Comparison of ENCODE assay signal across 12 cellular contexts in genomic region chr3:194333981-194334320, GRCh38. TPM values are rescaled to one million over a fixed set of nuclear protein-coding genes. Genes with fewer than 3 reads are reported as not detected.
DNase-seq lines count a peak whose midpoint lies in the region; ATAC-seq and TF ChIP-seq lines count a peak whose summit lies in the region.
"Had no signal": no experiment of that assay in that cellular context is flagged by ENCODE, and none has a peak within 500 bp of the region (broad histone marks: within the 10 kb centered on the region; RNA-seq: fewer than 3 reads in every experiment).

No MANE protein-coding gene starts in this region.

- H3K9me3 Mint-ChIP-seq in Calu3 (ENCODE audit: low read depth, unreplicated experiment): no peaks in the 10 kb centered on the region

- peak overlapping the region; percentile 26 for H3K27ac Mint-ChIP-seq in Calu3 (ENCODE audit: unreplicated experiment)

- CTCF ChIA-PET in Calu3 (lab: Charles Lee): interaction anchor here (0.6 to 1.8 kb wide), 12 partner anchors 10 to 552 kb away, joined by 3 to 10 read pairs (median 4); no protein-coding TSS in a partner anchor

- peaks cover 12% of the 10 kb centered on the region for H3K36me3 Mint-ChIP-seq in Calu3 (ENCODE audit: insufficient read depth, unreplicated experiment)

- peaks cover 22% of the 10 kb centered on the region for H3K4me1 Mint-ChIP-seq in Calu3 (ENCODE audit: low read depth, unreplicated experiment)

- H3K9me3 ChIP-seq in Loucy (ENCODE audit: insufficient read depth, low read depth, low read length) (no peaks in the 10 kb centered on the region), colonic mucosa (no peaks in the 10 kb centered on the region), osteoblast (ENCODE audit: low read depth, low read length) (no peaks in the 10 kb centered on the region), right atrium auricular region (no peaks in the 10 kb centered on the region)
- H3K9me3 ChIP-seq: pancreas had no signal

- peak overlapping the region; percentile 76 for H3K4me2 ChIP-seq in Loucy (ENCODE audit: low read depth, low read length, poor library complexity, severe bottlenecking)
- peak overlapping the region; percentile 85 for H3K4me2 ChIP-seq in osteoblast (ENCODE audit: insufficient read depth, low read length)

- H3K9me2 ChIP-seq in Loucy (replicated peaks; ENCODE audit: low read depth, low read length): no peaks in the 10 kb centered on the region

- intact Hi-C loops in Calu3 (cut with micrococcal nuclease; ENCODE audit: unreplicated experiment): loop anchor here (1.0 to 10.0 kb wide), 3 partner anchors 70 to 301 kb away; partner anchors contain the start of gene TMEM44
- intact Hi-C loops in colonic mucosa (cut with DNase I): loop anchor here (2.0 to 10.0 kb wide), 2 partner anchors 71 to 241 kb away; no protein-coding TSS in a partner anchor

- peak overlapping the region; percentile 70 for H3K4me3 ChIP-seq in Loucy (ENCODE audit: low read length, poor library complexity, severe bottlenecking)
- H3K4me3 ChIP-seq in colonic mucosa: peak overlapping the region; percentile 38
- peak overlapping the region; percentile 75 for H3K4me3 ChIP-seq in osteoblast (ENCODE audit: insufficient read depth, low read length)
- H3K4me3 ChIP-seq in right atrium auricular region: no peak overlapping the region

- peaks cover 19% of the 10 kb centered on the region for H3K27me3 Mint-ChIP-seq in Calu3 (ENCODE audit: unreplicated experiment)

- ATAC-seq in HG03196 (IDR thresholded peaks at IDR 0.05; ENCODE audit: unreplicated experiment) (no peak), GM21526 (IDR thresholded peaks at IDR 0.05; ENCODE audit: low FRiP score, unreplicated experiment) (no peak)

- no peak for DNase-seq in Calu3
- no peak for DNase-seq in colonic mucosa
- DNase-seq in osteoblast (ENCODE audit: insufficient read length, low spot score, missing footprints): no peak
- DNase-seq in kidney glomerular epithelial cell (lab: John Stamatoyannopoulos, UW): no peak
- DNase-seq in right atrium auricular region (ENCODE audit: low spot score): no peak
- DNase-seq: amygdala, NCI-H1694 had no signal

- H3K4me1 ChIP-seq in Loucy (ENCODE audit: insufficient read depth, low read length, poor library complexity, severe bottlenecking) (peaks cover 8% of the 10 kb centered on the region), colonic mucosa (no peaks in the 10 kb centered on the region), osteoblast (ENCODE audit: insufficient read depth, low read length) (peaks cover 26% of the 10 kb centered on the region), right atrium auricular region (peaks cover 0 to 33% of the 10 kb centered on the region in 2 donors)

- peaks cover 6% of the 10 kb centered on the region for H3K27me3 ChIP-seq in Loucy (ENCODE audit: insufficient read depth, low read length, poor library complexity, severe bottlenecking)
- peaks cover 6% of the 10 kb centered on the region for H3K27me3 ChIP-seq in colonic mucosa
- H3K27me3 ChIP-seq in osteoblast (ENCODE audit: insufficient read depth, low read length): no peaks in the 10 kb centered on the region
- peaks cover 0 to 8% of the 10 kb centered on the region in 2 donors for H3K27me3 ChIP-seq in right atrium auricular region

- H3K79me2 ChIP-seq in Loucy (ENCODE audit: insufficient read depth, low read length): no peaks in the 10 kb centered on the region
- no peaks in the 10 kb centered on the region for H3K79me2 ChIP-seq in osteoblast (ENCODE audit: insufficient read depth, low read length)

- H3K4me3 Mint-ChIP-seq in Calu3 (ENCODE audit: low read depth, unreplicated experiment): peak overlapping the region; percentile 82

- H2AFZ ChIP-seq in Loucy (ENCODE audit: low read length) (0 out of 2 replicates have a peak overlapping the region, but pooled peaks have one; percentile 29), osteoblast (ENCODE audit: low read length) (no peak overlapping the region)

- H3K36me3 ChIP-seq in Loucy (ENCODE audit: insufficient read depth, low read length) (no peaks in the 10 kb centered on the region), colonic mucosa (no peaks in the 10 kb centered on the region), osteoblast (ENCODE audit: insufficient read depth, low read length) (no peaks in the 10 kb centered on the region), right atrium auricular region (no peaks in the 10 kb centered on the region)
- H3K36me3 ChIP-seq: pancreas had no signal

- H4K20me1 ChIP-seq in Loucy (ENCODE audit: insufficient read depth, low read length, poor library complexity, severe bottlenecking) (no peaks in the 10 kb centered on the region), osteoblast (ENCODE audit: insufficient read depth, low read length) (no peaks in the 10 kb centered on the region)

- no peaks in the 10 kb centered on the region for H3F3A ChIP-seq in Loucy (ENCODE audit: low read depth)

- H3K27ac ChIP-seq in colonic mucosa (no peak overlapping the region), osteoblast (ENCODE audit: low read depth, low read length) (no peak overlapping the region), right atrium auricular region (no peak overlapping the region)
- H3K27ac ChIP-seq: pancreas had no signal

- TF ChIP-seq CTCF in Calu3 (IDR thresholded peaks at IDR 0.05; ENCODE audit: unreplicated experiment) (no peak), Loucy (conservative IDR thresholded peaks at IDR 0.05; ENCODE audit: low read length) (no peak), colonic mucosa (IDR thresholded peaks at IDR 0.05) (no peak), osteoblast (IDR thresholded peaks at IDR 0.05; ENCODE audit: extremely low read depth, low read depth, low read length) (no peak), right atrium auricular region (IDR thresholded peaks at IDR 0.05) (peak in 1 of 2 donors; percentile 9)

- H3K9ac ChIP-seq in Loucy (ENCODE audit: low read depth, low read length, poor library complexity, severe bottlenecking): no peak overlapping the region
- H3K9ac ChIP-seq in colonic mucosa (ENCODE audit: low read depth in 2 of 2, low read length in 2 of 2): no peak overlapping the region

- no TSS peak for BruUV-seq in Calu3 (replicated peaks; lab: Mats Ljungman, UMichigan)

RNA-seq across cellular contexts. Expression of gene CPN2, which starts 17.2 kb away (rescaled TPM):
- total RNA-seq in Calu3 (2022) (not detected in 2 replicates), colonic mucosa (under 1 TPM in 1 of 2 donors, not detected in 1; 0.15 TPM), osteoblast (under 0.01 and 0.29 TPM in 2 replicates), right atrium auricular region (not detected)
- total RNA-seq: Daoy had no signal

RNA-seq across cellular contexts. Expression of gene LRRC15, which starts 35.6 kb away (rescaled TPM):
- total RNA-seq in Calu3 (2022): 0.05 TPM in 1 of 2 replicates, not detected in the other
- total RNA-seq in colonic mucosa: under 1 TPM; 0.32 to 0.89 TPM
- total RNA-seq in osteoblast: 3.6 and 5.0 TPM in 2 replicates
- under 1 TPM; 0.07 to 0.08 TPM for total RNA-seq in right atrium auricular region

Comparison
In these comparisons a context has a peak if more than half of its experiments do, and no peak if none do; other contexts are left out.
1. H3K4me3 ChIP-seq: peak in Loucy (single experiment), colonic mucosa (single experiment) and osteoblast (single experiment); none in right atrium auricular region (0 of 2).